Comparison of ENCODE assay signal across 1 cellular context in genomic region chr6:33623895-33624381, GRCh38.
TF ChIP-seq lines count a peak whose summit lies in the region.

No MANE protein-coding gene starts in this region.

TF ChIP-seq in HepG2, 621 proteins besides CTCF, POLR2A, EP300 and RAD21:
- TF ChIP-seq HMGXB4 (CRISPR knock-in tag; IDR thresholded peaks at IDR 0.05; ENCODE audit: borderline replicate concordance in 1 of 2, low read depth in 1 of 2) (no peak), ZNF652 (CRISPR knock-in tag; IDR thresholded peaks at IDR 0.05; ENCODE audit: borderline replicate concordance, low read depth) (peak; percentile 46; the same call in 1 of the 2 replicates), ZNF510 (CRISPR knock-in tag; IDR thresholded peaks at IDR 0.05; ENCODE audit: low read depth) (no peak), ZNF354B (CRISPR knock-in tag; IDR thresholded peaks at IDR 0.05) (no peak), ZNF629 (CRISPR knock-in tag; conservative IDR thresholded peaks at IDR 0.05) (no peak), ZSCAN20 (CRISPR knock-in tag; IDR thresholded peaks at IDR 0.05; ENCODE audit: borderline replicate concordance) (no peak)
TF ChIP-seq in HepG2: peak in this region for 1.
